In genomic region chr2:175837046-175837445, GRCh38 we compare ENCODE assay signal across 17 cellular contexts.
DNase-seq lines count a peak whose midpoint lies in the region; ATAC-seq and TF ChIP-seq lines count a peak whose summit lies in the region.
"Had no signal": no experiment of that assay in that cellular context is flagged by ENCODE, and none has a peak within 500 bp of the region (broad histone marks: within the 10 kb centered on the region; RNA-seq: fewer than 3 reads in every experiment).

No MANE protein-coding gene starts in this region.

- CTCF ChIA-PET in T-cell (lab: Charles Lee) = no interaction called here

- H3K27ac Mint-ChIP-seq in neural crest cell (ENCODE audit: unreplicated experiment) (peak overlapping the region; percentile 52), T-cell (no peak overlapping the region), osteocyte (ENCODE audit: unreplicated experiment) (no peak overlapping the region)
- H3K27ac Mint-ChIP-seq: activated naive CD8-positive, alpha-beta T cell treated with anti-CD3 and anti-CD28 coated beads, Interleukin-2, amount 10 ng/mL, durations not matched to agents 7 days and 5 days; CD4-positive, alpha-beta memory T cell; endodermal cell; neural progenitor cell; T-helper 1 cell treated with Interleukin-12 subunit alpha and Interleukin-12 subunit beta and Interleukin-4 antibody, amounts not matched to agents 30 μg/mL and 1 μg/mL, for 36 hours had no signal

- no peaks in the 10 kb centered on the region for H3K36me3 Mint-ChIP-seq in neural crest cell (ENCODE audit: low read depth)
- H3K36me3 Mint-ChIP-seq in T-cell = no peaks in the 10 kb centered on the region
- H3K36me3 Mint-ChIP-seq in osteocyte (ENCODE audit: unreplicated experiment) = no peaks in the 10 kb centered on the region
- H3K36me3 Mint-ChIP-seq: activated naive CD8-positive, alpha-beta T cell treated with anti-CD3 and anti-CD28 coated beads, Interleukin-2, amount 10 ng/mL, durations not matched to agents 7 days and 5 days; CD4-positive, alpha-beta memory T cell; neural progenitor cell had no signal

- H3K4me3 Mint-ChIP-seq in neural crest cell (no peak overlapping the region), T-cell (no peak overlapping the region), osteocyte (ENCODE audit: unreplicated experiment) (no peak overlapping the region)
- H3K4me3 Mint-ChIP-seq: activated naive CD8-positive, alpha-beta T cell treated with anti-CD3 and anti-CD28 coated beads, Interleukin-2, amount 10 ng/mL, durations not matched to agents 7 days and 5 days; CD4-positive, alpha-beta memory T cell; endodermal cell; neural progenitor cell; T-helper 1 cell treated with Interleukin-12 subunit alpha and Interleukin-12 subunit beta and Interleukin-4 antibody, amounts not matched to agents 30 μg/mL and 1 μg/mL, for 36 hours had no signal

- H3K27me3 ChIP-seq in MG63 = no peaks in the 10 kb centered on the region
- H3K27me3 ChIP-seq: neural progenitor cell, suprapubic skin had no signal

- DNase-seq in AG20443 (ENCODE audit: low spot score) (peak; percentile 88), MG63 (peak; percentile 90), neural crest cell (ENCODE audit: low read depth, low spot score) (no peak), T-cell (no peak), NCI-H1436 treated with DMSO at 0.1 percent for 48 hours (lab: John Stamatoyannopoulos, UW) (no peak), amygdala (lab: John Stamatoyannopoulos, UW) (no peak), osteocyte (ENCODE audit: extremely low spot score, unreplicated experiment) (no peak)
- DNase-seq: activated naive CD8-positive, alpha-beta T cell treated with anti-CD3 and anti-CD28 coated beads, Interleukin-2, amount 10 ng/mL, durations not matched to agents 7 days and 5 days; CD4-positive, alpha-beta memory T cell; endodermal cell; NCI-H69; stimulated activated CD4-positive, alpha-beta T cell treated with anti-CD3 and anti-CD28 coated beads, Interleukin-2, amount 100 ng/mL, for 24 hours had no signal

- H3K9me3 Mint-ChIP-seq in neural crest cell (peaks cover 4% of the 10 kb centered on the region), T-cell (no peaks in the 10 kb centered on the region), osteocyte (ENCODE audit: unreplicated experiment) (no peaks in the 10 kb centered on the region)
- H3K9me3 Mint-ChIP-seq: activated naive CD8-positive, alpha-beta T cell treated with anti-CD3 and anti-CD28 coated beads, Interleukin-2, amount 10 ng/mL, durations not matched to agents 7 days and 5 days; T-helper 1 cell treated with Interleukin-12 subunit alpha and Interleukin-12 subunit beta and Interleukin-4 antibody, amounts not matched to agents 30 μg/mL and 1 μg/mL, for 36 hours had no signal

- H3K36me3 ChIP-seq in MG63 = no peaks in the 10 kb centered on the region
- H3K36me3 ChIP-seq: neural progenitor cell, suprapubic skin had no signal

- no peak for TF ChIP-seq CTCF in neural crest cell (conservative IDR thresholded peaks at IDR 0.05)
- TF ChIP-seq CTCF in osteocyte (IDR thresholded peaks at IDR 0.05) = no peak

- no peak overlapping the region for H3K4me3 ChIP-seq in MG63
- H3K4me3 ChIP-seq: neural progenitor cell, suprapubic skin had no signal

- no peaks in the 10 kb centered on the region for H3K9me3 ChIP-seq in MG63
- H3K9me3 ChIP-seq: suprapubic skin had no signal

- no peaks in the 10 kb centered on the region for H3K27me3 Mint-ChIP-seq in neural crest cell (ENCODE audit: low read depth)
- H3K27me3 Mint-ChIP-seq in T-cell = peaks cover 13 to 30% of the 10 kb centered on the region in 2 donors
- H3K27me3 Mint-ChIP-seq in osteocyte (ENCODE audit: unreplicated experiment) = peaks cover 6% of the 10 kb centered on the region

- peak; percentile 39 for ATAC-seq in esophagus mucosa
- ATAC-seq in T-cell (replicated peaks in 1 of 4) = no peak
- ATAC-seq: HCT116 had no signal

- H3K4me1 Mint-ChIP-seq in neural crest cell (peaks cover 13% of the 10 kb centered on the region), T-cell (no peaks in the 10 kb centered on the region), osteocyte (ENCODE audit: unreplicated experiment) (no peaks in the 10 kb centered on the region)
- H3K4me1 Mint-ChIP-seq: activated naive CD8-positive, alpha-beta T cell treated with anti-CD3 and anti-CD28 coated beads, Interleukin-2, amount 10 ng/mL, durations not matched to agents 7 days and 5 days; CD4-positive, alpha-beta memory T cell; endodermal cell had no signal

- POLR2A ChIA-PET in T-cell (lab: Charles Lee) = no interaction called here

Comparison
In these comparisons a context has a peak if more than half of its experiments do, and no peak if none do; other contexts are left out.
1. DNase-seq: peak in AG20443 (single experiment) and MG63 (single experiment); none in neural crest cell (single experiment), T-cell (0 of 34), NCI-H1436 treated with DMSO at 0.1 percent for 48 hours (single experiment), amygdala (0 of 56) and osteocyte (single experiment).